Comparison of ENCODE assay signal across 1 cellular context in genomic region chr6:33172307-33173227, GRCh38.
TF ChIP-seq lines count a peak whose summit lies in the region.

No MANE protein-coding gene starts in this region.

TF ChIP-seq in HCT116, 20 proteins besides CTCF, POLR2A, EP300 and RAD21 (continued from another document):
- no peak for TF ChIP-seq REST (IDR thresholded peaks at IDR 0.05; ENCODE audit: low read depth)
- no peak for TF ChIP-seq CBX3 (IDR thresholded peaks at IDR 0.05; ENCODE audit: low read depth)
- no peak for TF ChIP-seq CEBPB (IDR thresholded peaks at IDR 0.05; ENCODE audit: low read depth)
- TF ChIP-seq ATF3 (IDR thresholded peaks at IDR 0.05) = no peak
TF ChIP-seq in HCT116: peak in this region for 0.
